Comparison of ENCODE assay signal across 9 cellular contexts in genomic region chr2:18435425-18436037, GRCh38.
DNase-seq lines count a peak whose midpoint lies in the region; ATAC-seq, FAIRE-seq and TF ChIP-seq lines count a peak whose summit lies in the region.
"Had no signal": no experiment of that assay in that cellular context is flagged by ENCODE, and none has a peak within 500 bp of the region (broad histone marks: within the 10 kb centered on the region; RNA-seq: fewer than 3 reads in every experiment).

No MANE protein-coding gene starts in this region.

- no peak for DNase-seq in AG09309 (ENCODE audit: low read depth)
- DNase-seq in GM12891 (ENCODE audit: insufficient read length, low spot score): peak; percentile 0
- peak; percentile 49 for DNase-seq in LoVo (ENCODE audit: low spot score)
- peak; percentile 48 to 53 for DNase-seq in SHP77 (lab: John Stamatoyannopoulos, UW)
- peak; percentile 87 for DNase-seq in fibroblast of mammary gland (ENCODE audit: low read depth)
- DNase-seq in psoas muscle: no peak
- no peak for DNase-seq in stimulated activated naive B cell treated with anti-CD40 and anti-IgM and Interleukin-4, amounts not matched to agents 10 μg/mL and 1 μg/mL and 100 μg/mL, for 72 hours
- no peak for DNase-seq in activated naive CD4-positive, alpha-beta T cell treated with anti-CD3 and anti-CD28 coated beads, Interleukin-2, amount 10 ng/mL, durations not matched to agents 7 days and 5 days

- no peak overlapping the region for H3K4me3 ChIP-seq in AG09309 (ENCODE audit: control insufficient read depth, low read depth, low read length)
- H3K4me3 ChIP-seq in fibroblast of mammary gland (ENCODE audit: control insufficient read depth, low read depth, low read length): no peak overlapping the region
- no peak overlapping the region for H3K4me3 ChIP-seq in psoas muscle

- CTCF ChIA-PET in activated naive CD4-positive, alpha-beta T cell treated with anti-CD3 and anti-CD28 coated beads, Interleukin-2, amount 10 ng/mL, durations not matched to agents 7 days and 5 days (lab: Charles Lee): no interaction called here

- TF ChIP-seq POLR2A in GM12891 (IDR thresholded peaks at IDR 0.05; ENCODE audit: low read depth, low read length): no peak

- 51 to 57% (median 55%) methylated on average over 2 of the region's 2 CpGs for whole genome bisulfite sequencing in psoas muscle, 3 donors

- no peak overlapping the region for H3K4me3 Mint-ChIP-seq in stimulated activated naive B cell treated with anti-CD40 and anti-IgM and Interleukin-4, amounts not matched to agents 10 μg/mL and 1 μg/mL and 100 μg/mL, for 72 hours
- no peak overlapping the region for H3K4me3 Mint-ChIP-seq in activated naive CD4-positive, alpha-beta T cell treated with anti-CD3 and anti-CD28 coated beads, Interleukin-2, amount 10 ng/mL, durations not matched to agents 7 days and 5 days
- H3K4me3 Mint-ChIP-seq: stimulated activated naive CD8-positive, alpha-beta T cell treated with anti-CD3 and anti-CD28 coated beads, Interleukin-15, amount 100 ng/mL, for 72 hours had no signal

- H3K27ac Mint-ChIP-seq in stimulated activated naive B cell treated with anti-CD40 and anti-IgM and Interleukin-4, amounts not matched to agents 10 μg/mL and 1 μg/mL and 100 μg/mL, for 72 hours: no peak overlapping the region
- no peak overlapping the region for H3K27ac Mint-ChIP-seq in activated naive CD4-positive, alpha-beta T cell treated with anti-CD3 and anti-CD28 coated beads, Interleukin-2, amount 10 ng/mL, durations not matched to agents 7 days and 5 days
- H3K27ac Mint-ChIP-seq: stimulated activated naive CD8-positive, alpha-beta T cell treated with anti-CD3 and anti-CD28 coated beads, Interleukin-15, amount 100 ng/mL, for 72 hours had no signal

- no peaks in the 10 kb centered on the region for H3K36me3 ChIP-seq in psoas muscle (ENCODE audit: insufficient read depth in 1 of 2, low read depth in 1 of 2)

- intact Hi-C loops in psoas muscle (cut with DNase I): loop anchor here in 1 of 2 donors (5.0 kb wide), 1 partner anchor 927 kb away; no protein-coding TSS in a partner anchor

- FAIRE-seq in GM12891 (lab: Jason Lieb, UNC): peak; percentile 80

- H3K27ac ChIP-seq in psoas muscle: no peak overlapping the region

- no peaks in the 10 kb centered on the region for H3K9me3 ChIP-seq in psoas muscle

- H3K27me3 Mint-ChIP-seq in stimulated activated naive B cell treated with anti-CD40 and anti-IgM and Interleukin-4, amounts not matched to agents 10 μg/mL and 1 μg/mL and 100 μg/mL, for 72 hours: peaks cover 6% of the 10 kb centered on the region in 2 donors
- H3K27me3 Mint-ChIP-seq in activated naive CD4-positive, alpha-beta T cell treated with anti-CD3 and anti-CD28 coated beads, Interleukin-2, amount 10 ng/mL, durations not matched to agents 7 days and 5 days: no peaks in the 10 kb centered on the region
- H3K27me3 Mint-ChIP-seq: stimulated activated naive CD8-positive, alpha-beta T cell treated with anti-CD3 and anti-CD28 coated beads, Interleukin-15, amount 100 ng/mL, for 72 hours had no signal

- TF ChIP-seq CTCF in AG09309 (IDR thresholded peaks at IDR 0.05; ENCODE audit: control insufficient read depth, insufficient read depth, low read depth, low read length, missing control alignments): peak; percentile 51
- peak; percentile 72 for TF ChIP-seq CTCF in fibroblast of mammary gland (conservative IDR thresholded peaks at IDR 0.05; ENCODE audit: control insufficient read depth, insufficient read depth, low read depth, low read length)
- peak; percentile 53 for TF ChIP-seq CTCF in psoas muscle (IDR thresholded peaks at IDR 0.05)

- no peaks in the 10 kb centered on the region for H3K4me1 Mint-ChIP-seq in stimulated activated naive B cell treated with anti-CD40 and anti-IgM and Interleukin-4, amounts not matched to agents 10 μg/mL and 1 μg/mL and 100 μg/mL, for 72 hours
- no peaks in the 10 kb centered on the region for H3K4me1 Mint-ChIP-seq in activated naive CD4-positive, alpha-beta T cell treated with anti-CD3 and anti-CD28 coated beads, Interleukin-2, amount 10 ng/mL, durations not matched to agents 7 days and 5 days
- H3K4me1 Mint-ChIP-seq: stimulated activated naive CD8-positive, alpha-beta T cell treated with anti-CD3 and anti-CD28 coated beads, Interleukin-15, amount 100 ng/mL, for 72 hours had no signal

- H3K36me3 Mint-ChIP-seq in stimulated activated naive B cell treated with anti-CD40 and anti-IgM and Interleukin-4, amounts not matched to agents 10 μg/mL and 1 μg/mL and 100 μg/mL, for 72 hours: no peaks in the 10 kb centered on the region
- H3K36me3 Mint-ChIP-seq in activated naive CD4-positive, alpha-beta T cell treated with anti-CD3 and anti-CD28 coated beads, Interleukin-2, amount 10 ng/mL, durations not matched to agents 7 days and 5 days: no peaks in the 10 kb centered on the region

- H3K4me1 ChIP-seq in psoas muscle: peaks cover 31% of the 10 kb centered on the region

- no peaks in the 10 kb centered on the region for H3K27me3 ChIP-seq in psoas muscle (ENCODE audit: insufficient read depth in 3 of 3, low read length in 2 of 3)

- H3K9me3 Mint-ChIP-seq in stimulated activated naive B cell treated with anti-CD40 and anti-IgM and Interleukin-4, amounts not matched to agents 10 μg/mL and 1 μg/mL and 100 μg/mL, for 72 hours: no peaks in the 10 kb centered on the region
- no peaks in the 10 kb centered on the region for H3K9me3 Mint-ChIP-seq in activated naive CD4-positive, alpha-beta T cell treated with anti-CD3 and anti-CD28 coated beads, Interleukin-2, amount 10 ng/mL, durations not matched to agents 7 days and 5 days
- H3K9me3 Mint-ChIP-seq: stimulated activated naive CD8-positive, alpha-beta T cell treated with anti-CD3 and anti-CD28 coated beads, Interleukin-15, amount 100 ng/mL, for 72 hours had no signal

- peak in 2 of 4 donors; percentile 61 to 68 for ATAC-seq in psoas muscle
- no peak for ATAC-seq in stimulated activated naive B cell treated with anti-CD40 and anti-IgM and Interleukin-4, amounts not matched to agents 10 μg/mL and 1 μg/mL and 100 μg/mL, for 72 hours (replicated peaks)
- ATAC-seq: stimulated activated naive CD8-positive, alpha-beta T cell treated with anti-CD3 and anti-CD28 coated beads, Interleukin-15, amount 100 ng/mL, for 72 hours had no signal

TF ChIP-seq in GM12891, 5 proteins besides CTCF, POLR2A, EP300 and RAD21:
- TF ChIP-seq POU2F2 (IDR thresholded peaks at IDR 0.05; ENCODE audit: low read depth, low read length) (no peak), TAF1 (IDR thresholded peaks at IDR 0.05; ENCODE audit: low read depth, low read length) (no peak), SPI1 (IDR thresholded peaks at IDR 0.05; ENCODE audit: low read depth, low read length) (no peak), POLR2AphosphoS5 (IDR thresholded peaks at IDR 0.05; ENCODE audit: low read depth, low read length) (no peak), PAX5 (IDR thresholded peaks at IDR 0.05; ENCODE audit: insufficient read depth, low read length, severe bottlenecking) (no peak)

Comparison
In these comparisons a context has a peak if more than half of its experiments do, and no peak if none do; other contexts are left out.
1. DNase-seq: peak in GM12891 (single experiment), LoVo (single experiment), SHP77 (2 of 2) and fibroblast of mammary gland (single experiment); none in AG09309 (single experiment), psoas muscle (0 of 2), stimulated activated naive B cell treated with anti-CD40 and anti-IgM and Interleukin-4, amounts not matched to agents 10 μg/mL and 1 μg/mL and 100 μg/mL, for 72 hours (single experiment) and activated naive CD4-positive, alpha-beta T cell treated with anti-CD3 and anti-CD28 coated beads, Interleukin-2, amount 10 ng/mL, durations not matched to agents 7 days and 5 days (single experiment).
2. Peak in every context shown above with its lines, with median percentiles within 50 percentile points of each other: CTCF ChIP-seq.